ENCODE assay signal across 12 cellular contexts in genomic region chr9:106878081-106878837, GRCh38. TPM values are rescaled to one million over a fixed set of nuclear protein-coding genes. Genes with fewer than 3 reads are reported as not detected.
A peak's percentile ranks its signal among the peaks of the same experiment; 100 is the strongest.
DNase-seq lines count a peak whose midpoint lies in the region; ATAC-seq and TF ChIP-seq lines count a peak whose summit lies in the region.
"Had no signal": no experiment of that assay in that cellular context is flagged by ENCODE, and none has a peak within 500 bp of the region (broad histone marks: within the 10 kb centered on the region; RNA-seq: fewer than 3 reads in every experiment).

No MANE protein-coding gene starts in this region.

- peak overlapping the region; percentile 44 for H3K27ac ChIP-seq in cardiac muscle cell
- peak overlapping the region; percentile 71 to 83 (median 74) for H3K27ac ChIP-seq in esophagus squamous epithelium
- H3K27ac ChIP-seq in muscle layer of colon (ENCODE audit: low read depth, low read length), result peak overlapping the region; percentile 81
- H3K27ac ChIP-seq in vagina, result peak overlapping the region; percentile 68

- WGBS in esophagus squamous epithelium, 2 donors, result 50 to 60% methylated on average over 5 of the region's 5 CpGs

- intact Hi-C loops in Right ventricle myocardium inferior (cut with DNase I) (no loop called here), esophagus squamous epithelium (cut with DNase I) (no loop called here), vagina (cut with DNase I) (no loop called here)

- H3K9ac ChIP-seq in muscle layer of colon (ENCODE audit: low read length), result no peak overlapping the region

- no peak for ATAC-seq in Right ventricle myocardium inferior
- ATAC-seq: K562 had no signal

- no peak for TF ChIP-seq CTCF in cardiac muscle cell (IDR thresholded peaks at IDR 0.05; ENCODE audit: low read depth, low read length)
- TF ChIP-seq CTCF in esophagus squamous epithelium (IDR thresholded peaks at IDR 0.05), result no peak
- TF ChIP-seq CTCF in vagina (IDR thresholded peaks at IDR 0.05), result no peak

- H3K4me1 ChIP-seq in cardiac muscle cell (ENCODE audit: low read depth), result peaks cover 25% of the 10 kb centered on the region
- peaks cover 7 to 93% (median 33%) of the 10 kb centered on the region in 3 donors for H3K4me1 ChIP-seq in esophagus squamous epithelium
- peaks cover 62% of the 10 kb centered on the region for H3K4me1 ChIP-seq in muscle layer of colon (ENCODE audit: insufficient read depth, low read length)
- peaks cover 83% of the 10 kb centered on the region for H3K4me1 ChIP-seq in vagina

- no peak overlapping the region for H3K4me3 ChIP-seq in cardiac muscle cell
- no peak overlapping the region for H3K4me3 ChIP-seq in esophagus squamous epithelium
- no peak overlapping the region for H3K4me3 ChIP-seq in muscle layer of colon (ENCODE audit: low read depth in 1 of 2, low read length in 2 of 2)
- no peak overlapping the region for H3K4me3 ChIP-seq in vagina
- H3K4me3 ChIP-seq: K562 had no signal

- H3K27me3 ChIP-seq in cardiac muscle cell (no peaks in the 10 kb centered on the region), esophagus squamous epithelium (no peaks in the 10 kb centered on the region), muscle layer of colon (ENCODE audit: control insufficient read depth in 1 of 2, insufficient read depth in 2 of 2, low read length in 2 of 2) (no peaks in the 10 kb centered on the region), vagina (no peaks in the 10 kb centered on the region)

- H3K9me3 ChIP-seq in cardiac muscle cell (ENCODE audit: low read depth), result no peaks in the 10 kb centered on the region
- H3K9me3 ChIP-seq in esophagus squamous epithelium, result no peaks in the 10 kb centered on the region
- no peaks in the 10 kb centered on the region for H3K9me3 ChIP-seq in muscle layer of colon (ENCODE audit: low read length)
- no peaks in the 10 kb centered on the region for H3K9me3 ChIP-seq in vagina

- DNase-seq in cardiac muscle cell (ENCODE audit: low read depth in 1 of 2, low spot score in 1 of 2), result no peak
- DNase-seq in Right ventricle myocardium inferior (ENCODE audit: missing footprints), result no peak
- DNase-seq in esophagus squamous epithelium (lab: John Stamatoyannopoulos, UW), result no peak
- no peak for DNase-seq in vagina (ENCODE audit: extremely low spot score in 2 of 2)
- DNase-seq in NCI-H226, result no peak
- no peak for DNase-seq in stimulated activated naive CD4-positive, alpha-beta T cell treated with Interleukin-2 at 50 U/mL for 16 hours (lab: John Stamatoyannopoulos, UW)
- DNase-seq in H4 (ENCODE audit: low spot score), result no peak
- DNase-seq: activated CD4-positive, CD25-positive, alpha-beta regulatory T cell treated with anti-CD3 and anti-CD28 coated beads, Interleukin-2, amount 50 U/mL, for 72 hours; activated effector memory CD4-positive, alpha-beta T cell treated with Interleukin-2 at 50 U/mL for 16 hours; cortex of kidney had no signal

- TF ChIP-seq POLR2A in esophagus squamous epithelium (IDR thresholded peaks at IDR 0.05) (no peak), vagina (IDR thresholded peaks at IDR 0.05) (no peak)

- no peaks in the 10 kb centered on the region for H3K36me3 ChIP-seq in cardiac muscle cell
- H3K36me3 ChIP-seq in esophagus squamous epithelium, result no peaks in the 10 kb centered on the region
- H3K36me3 ChIP-seq in muscle layer of colon (ENCODE audit: insufficient read depth, low read length), result no peaks in the 10 kb centered on the region
- no peaks in the 10 kb centered on the region for H3K36me3 ChIP-seq in vagina

RNA-seq across cellular contexts. Expression of gene ZNF462, which starts 15.3 kb away (rescaled TPM):
- total RNA-seq in cardiac muscle cell (28.9 and 36.8 TPM in 2 replicates), Right ventricle myocardium inferior (21.1 TPM), esophagus squamous epithelium (10 to 100 TPM; 17.8 to 22.3 (median 21.4) TPM), vagina (28.5 TPM)
- polyA plus RNA-seq in cardiac muscle cell, result 11.4 and 12.7 TPM in 2 replicates
- 6.5 and 8.2 TPM in 2 replicates for total RNA-seq in H4 (2014; rRNA removed; shearing (Covaris generic))
- polyA plus RNA-seq: K562 had no signal
